In genomic region chr20:10590950-10591349, GRCh38 we compare ENCODE assay signal across 19 cellular contexts.
A peak's percentile ranks its signal among the peaks of the same experiment; 100 is the strongest.
DNase-seq lines count a peak whose midpoint lies in the region; ATAC-seq, FAIRE-seq and TF ChIP-seq lines count a peak whose summit lies in the region.
"Had no signal": no experiment of that assay in that cellular context is flagged by ENCODE, and none has a peak within 500 bp of the region (broad histone marks: within the 10 kb centered on the region; RNA-seq: fewer than 3 reads in every experiment).

No MANE protein-coding gene starts in this region.

- in situ Hi-C loops in HepG2 (cut with HindIII; ENCODE audit: extremely low pct_ligation_motif_present, low pct_unique_long_range_greater_than_20kb), result no loop called here

- TF ChIP-seq CTCF in HepG2 (CRISPR knock-in tag; IDR thresholded peaks at IDR 0.05), result no peak
- no peak for TF ChIP-seq CTCF in right lobe of liver (IDR thresholded peaks at IDR 0.05)
- TF ChIP-seq CTCF in parathyroid adenoma (IDR thresholded peaks at IDR 0.05), result no peak
- no peak for TF ChIP-seq CTCF in BE2C (IDR thresholded peaks at IDR 0.05; ENCODE audit: low read depth, low read length)

- no peaks in the 10 kb centered on the region for H3K9me3 ChIP-seq in HepG2 (ENCODE audit: low read length)
- no peaks in the 10 kb centered on the region for H3K9me3 ChIP-seq in right lobe of liver
- H3K9me3 ChIP-seq in parathyroid adenoma (ENCODE audit: control insufficient read depth, low read length), result no peaks in the 10 kb centered on the region
- no peaks in the 10 kb centered on the region for H3K9me3 ChIP-seq in BE2C
- H3K9me3 ChIP-seq: gastroesophageal sphincter, spleen had no signal

- H3K9ac ChIP-seq in HepG2 (ENCODE audit: insufficient read depth, low read depth, low read length) (no peak overlapping the region), parathyroid adenoma (no peak overlapping the region)

- no peak overlapping the region for H2AFZ ChIP-seq in HepG2 (ENCODE audit: low read length)
- peak overlapping the region; percentile 36 for H2AFZ ChIP-seq in parathyroid adenoma

- 100% methylated on average over 1 of the region's 1 CpG for WGBS in HepG2 (ENCODE audit: low lambda C conversion rate)
- 92% methylated on average over 1 of the region's 1 CpG for WGBS in right lobe of liver (ENCODE audit: insufficient coverage, low coverage, low lambda C conversion rate, missing lambda C conversion rate)

- POLR2A ChIA-PET in HepG2 (lab: Yijun Ruan, JAX), result interaction anchor here (1.3 to 2.2 kb wide), 2 partner anchors 26 to 83 kb away, joined by 3 to 9 read pairs; no protein-coding TSS in a partner anchor

- TF ChIP-seq POLR2A in HepG2 (IDR thresholded peaks at IDR 0.05; ENCODE audit: insufficient read depth in 1 of 2, low read depth in 2 of 2, low read length in 2 of 2), result no peak
- no peak for TF ChIP-seq POLR2A in right lobe of liver (IDR thresholded peaks at IDR 0.05)

- TF ChIP-seq EP300 in HepG2 (IDR thresholded peaks at IDR 0.05; ENCODE audit: low read depth in 2 of 2, low read length in 2 of 2) (no peak), HepG2 (CRISPR knock-in tag; IDR thresholded peaks at IDR 0.05; ENCODE audit: borderline replicate concordance) (no peak)

- no peaks in the 10 kb centered on the region for H4K20me1 ChIP-seq in HepG2 (ENCODE audit: insufficient read depth, low read length)

- H3K27me3 ChIP-seq in HepG2 (ENCODE audit: control insufficient read depth in 1 of 2, insufficient read depth in 2 of 2, low read length in 2 of 2), result no peaks in the 10 kb centered on the region
- no peaks in the 10 kb centered on the region for H3K27me3 ChIP-seq in right lobe of liver
- H3K27me3 ChIP-seq in parathyroid adenoma (ENCODE audit: control insufficient read depth, insufficient read depth, low read length), result no peaks in the 10 kb centered on the region
- H3K27me3 ChIP-seq in BE2C, result no peaks in the 10 kb centered on the region
- H3K27me3 ChIP-seq: gastroesophageal sphincter, spleen had no signal

- no peaks in the 10 kb centered on the region for H3K79me2 ChIP-seq in HepG2 (ENCODE audit: insufficient read depth, low read length)
- peaks cover 4% of the 10 kb centered on the region for H3K79me2 ChIP-seq in parathyroid adenoma

- H3K4me2 ChIP-seq in HepG2 (ENCODE audit: low read depth, low read length), result no peak overlapping the region
- H3K4me2 ChIP-seq in parathyroid adenoma (ENCODE audit: low read length), result no peak overlapping the region

- intact Hi-C loops in HepG2 (cut with micrococcal nuclease; ENCODE audit: unreplicated experiment) (no loop called here), right lobe of liver (cut with DNase I) (no loop called here)

- FAIRE-seq in HepG2 (lab: Jason Lieb, UNC), result no peak

- no peaks in the 10 kb centered on the region for H3K36me3 ChIP-seq in HepG2 (replicated peaks in 1 of 2; ENCODE audit: control insufficient read depth in 1 of 2, insufficient read depth in 2 of 2, low read length in 2 of 2)
- no peaks in the 10 kb centered on the region for H3K36me3 ChIP-seq in right lobe of liver
- no peaks in the 10 kb centered on the region for H3K36me3 ChIP-seq in parathyroid adenoma (ENCODE audit: control insufficient read depth, insufficient read depth, low read length)
- no peaks in the 10 kb centered on the region for H3K36me3 ChIP-seq in BE2C
- H3K36me3 ChIP-seq: gastroesophageal sphincter, spleen had no signal

- H3K27ac ChIP-seq in HepG2 (ENCODE audit: extremely low read length, insufficient read depth, low read length) (no peak overlapping the region), right lobe of liver (peak overlapping the region in 1 of 3 donors; percentile 14), parathyroid adenoma (peak overlapping the region; percentile 70)
- H3K27ac ChIP-seq: C4-2B, spleen had no signal

- H3K4me1 ChIP-seq in HepG2 (ENCODE audit: insufficient read depth, low read length), result peaks cover 29% of the 10 kb centered on the region
- no peaks in the 10 kb centered on the region for H3K4me1 ChIP-seq in right lobe of liver
- peaks cover 28% of the 10 kb centered on the region for H3K4me1 ChIP-seq in parathyroid adenoma
- H3K4me1 ChIP-seq in BE2C, result no peaks in the 10 kb centered on the region; the same call in 1 of the 2 replicates

- no peak for DNase-seq in HepG2 (ENCODE audit: low spot score)
- no peak for DNase-seq in right lobe of liver
- DNase-seq in EL, result no peak
- DNase-seq in BE2C, result no peak
- DNase-seq: activated naive CD8-positive, alpha-beta T cell treated with anti-CD3 and anti-CD28 coated beads, Interleukin-2, amount 10 ng/mL, durations not matched to agents 7 days and 5 days; dermis blood vessel endothelial cell; MM.1S; NCI-H146; NCI-H524; spleen; stimulated activated CD4-positive, alpha-beta T cell treated with anti-CD3 and anti-CD28 coated beads, Interleukin-4, amount 100 ng/mL, for 24 hours; stimulated activated naive CD8-positive, alpha-beta T cell treated with anti-CD3 and anti-CD28 coated beads, Interleukin-15, amount 100 ng/mL, for 72 hours had no signal

- ATAC-seq in HepG2 (no peak), right lobe of liver (no peak), esophagus mucosa (peak; percentile 48), HG02610 (IDR thresholded peaks at IDR 0.05; ENCODE audit: unreplicated experiment) (no peak), GM18868 (IDR thresholded peaks at IDR 0.05; ENCODE audit: unreplicated experiment) (no peak)
- ATAC-seq: activated T-helper 17 cell treated with anti-CD3 and anti-CD28 coated beads, Interleukin-2, amount 50 U/mL, for 72 hours; gastroesophageal sphincter; stimulated activated naive CD8-positive, alpha-beta T cell treated with anti-CD3 and anti-CD28 coated beads, Interleukin-15, amount 100 ng/mL, for 72 hours had no signal

- no TSS peak for BruUV-seq in HepG2 (replicated peaks; lab: Mats Ljungman, UMichigan)

- CTCF ChIA-PET in HepG2 (lab: Yijun Ruan, JAX; ENCODE audit: low intra/inter-chr PET ratio, low total read pairs), result no interaction called here

- TF ChIP-seq RAD21 in HepG2 (CRISPR knock-in tag; IDR thresholded peaks at IDR 0.05), result no peak

- H3K4me3 ChIP-seq in HepG2 (replicated peaks in 1 of 3; ENCODE audit: insufficient read depth in 1 of 3, low read depth in 2 of 3, low read length in 3 of 3) (no peak overlapping the region), right lobe of liver (no peak overlapping the region), parathyroid adenoma (ENCODE audit: low read depth, low read length) (no peak overlapping the region), BE2C (ENCODE audit: low read depth, low read length) (no peak overlapping the region)
- H3K4me3 ChIP-seq: gastroesophageal sphincter, spleen had no signal

TF ChIP-seq in HepG2, 621 proteins besides CTCF, POLR2A, EP300 and RAD21:
- TF ChIP-seq HNF4A (CRISPR knock-in tag; IDR thresholded peaks at IDR 0.05), result peak; percentile 53; the same call in 1 of the 2 replicates
- TF ChIP-seq MED1 (CRISPR knock-in tag; IDR thresholded peaks at IDR 0.05), result 0 out of 2 replicates have a peak, but pooled peaks have one; percentile 30
- TF ChIP-seq ZNF704 (CRISPR knock-in tag; IDR thresholded peaks at IDR 0.05; ENCODE audit: borderline replicate concordance), result no peak
TF ChIP-seq in HepG2: peak in this region for 2.
